ENCODE assay signal across 8 cellular contexts in the genomic region with DNA sequence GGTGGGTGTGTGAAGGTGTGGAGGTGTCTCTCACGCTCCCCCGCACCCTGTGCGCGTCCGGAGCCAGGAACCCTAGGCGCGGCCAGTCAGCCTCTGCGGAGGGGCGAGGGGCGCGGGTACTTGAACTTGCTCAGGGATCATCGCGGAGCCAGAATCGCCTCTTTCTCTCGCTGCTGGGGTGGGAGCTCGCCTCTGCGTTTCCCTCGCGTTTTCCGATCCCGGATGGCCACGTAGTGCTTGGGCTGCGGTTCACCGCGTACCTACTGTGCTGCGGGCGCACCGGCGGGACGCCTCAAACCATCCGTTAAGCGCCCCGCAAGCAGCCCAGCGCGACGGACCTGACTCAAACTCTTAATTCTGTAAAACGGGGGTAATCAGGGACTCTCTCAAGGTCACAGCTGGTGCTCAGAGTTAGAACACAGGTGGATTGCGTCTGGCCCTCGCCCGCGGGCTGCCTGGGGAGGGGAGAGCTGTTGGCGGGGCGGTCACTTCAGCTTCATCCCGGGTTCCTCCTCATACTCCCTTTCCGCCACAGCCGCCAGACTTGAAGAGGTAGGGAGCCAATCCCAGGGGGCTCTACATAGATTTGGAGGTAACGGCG. TPM values are rescaled to one million over a fixed set of nuclear protein-coding genes. Genes with fewer than 3 reads are reported as not detected.
DNase-seq lines count a peak whose midpoint lies in the region; ATAC-seq and TF ChIP-seq lines count a peak whose summit lies in the region.

No MANE protein-coding gene starts in this region.

- ATAC-seq in HG03354 (IDR thresholded peaks at IDR 0.05; ENCODE audit: poor library complexity, severe bottlenecking, unreplicated experiment) (peak; percentile 25), HG03442 (IDR thresholded peaks at IDR 0.05; ENCODE audit: unreplicated experiment) (no peak), GM19452 (IDR thresholded peaks at IDR 0.05; ENCODE audit: unreplicated experiment) (no peak)

- H3K4me1 ChIP-seq in colonic mucosa: no peaks in the 10 kb centered on the region

- peak overlapping the region; percentile 74 for H3K4me3 Mint-ChIP-seq in mesothelial cell of epicardium

- intact Hi-C loops in colonic mucosa (cut with DNase I): loop anchor here (5.0 kb wide), 1 partner anchor 367 kb away; no protein-coding TSS in a partner anchor

- no peaks in the 10 kb centered on the region for H3K9me3 Mint-ChIP-seq in mesothelial cell of epicardium

- H3K36me3 ChIP-seq in GM06990 (ENCODE audit: control insufficient read depth, insufficient read depth, low read length) (no peaks in the 10 kb centered on the region), colonic mucosa (no peaks in the 10 kb centered on the region)

- H3K27ac ChIP-seq in colonic mucosa: peak overlapping the region; percentile 29

- H3K27ac Mint-ChIP-seq in mesothelial cell of epicardium: no peak overlapping the region

- H3K4me1 Mint-ChIP-seq in mesothelial cell of epicardium: peaks cover 15% of the 10 kb centered on the region

- H3K4me3 ChIP-seq in GM06990 (replicated peaks; ENCODE audit: low read depth, low read length): peak overlapping the region; percentile 2
- peak overlapping the region; percentile 51 for H3K4me3 ChIP-seq in colonic mucosa

- H3K36me3 Mint-ChIP-seq in mesothelial cell of epicardium: no peaks in the 10 kb centered on the region

- TF ChIP-seq CTCF in GM06990 (IDR thresholded peaks at IDR 0.05; ENCODE audit: insufficient read depth, low read length, poor library complexity, severe bottlenecking) (no peak), colonic mucosa (IDR thresholded peaks at IDR 0.05) (no peak), mesothelial cell of epicardium (IDR thresholded peaks at IDR 0.05; ENCODE audit: unreplicated experiment) (no peak)

- H3K9me3 ChIP-seq in colonic mucosa: no peaks in the 10 kb centered on the region

- peaks cover 96% of the 10 kb centered on the region for H3K27me3 Mint-ChIP-seq in mesothelial cell of epicardium (ENCODE audit: low read depth)

- H3K9ac ChIP-seq in colonic mucosa (ENCODE audit: low read depth in 2 of 2, low read length in 2 of 2): peak overlapping the region; percentile 63 to 65

- DNase-seq in GM06990 (ENCODE audit: extremely low read depth, insufficient read length): peak; percentile 15
- DNase-seq in colonic mucosa: no peak
- peak in 1 of 2 experiments; percentile 42 for DNase-seq in mesothelial cell of epicardium (ENCODE audit: low spot score in 2 of 2, unreplicated experiment in 2 of 2)
- no peak for DNase-seq in AG08395 (ENCODE audit: low spot score)
- no peak for DNase-seq in NK-92 treated with Interleukin-12 subunit alpha and Interleukin-12 subunit beta, amount 100 ng/mL, for 24 hours (lab: John Stamatoyannopoulos, UW)

- peaks cover 6% of the 10 kb centered on the region for H3K27me3 ChIP-seq in GM06990 (replicated peaks; ENCODE audit: control insufficient read depth, insufficient read depth, low read length)
- H3K27me3 ChIP-seq in colonic mucosa: peaks cover 12% of the 10 kb centered on the region

RNA-seq across cellular contexts. Expression of a gene that starts 0.7 kb away (rescaled TPM):
- total RNA-seq in colonic mucosa (1 to 10 TPM; 6.3 to 8.7 TPM), mesothelial cell of epicardium (0.53 to 0.63 TPM (median 0.59 TPM) in 3 replicates)
